In the genomic region with DNA sequence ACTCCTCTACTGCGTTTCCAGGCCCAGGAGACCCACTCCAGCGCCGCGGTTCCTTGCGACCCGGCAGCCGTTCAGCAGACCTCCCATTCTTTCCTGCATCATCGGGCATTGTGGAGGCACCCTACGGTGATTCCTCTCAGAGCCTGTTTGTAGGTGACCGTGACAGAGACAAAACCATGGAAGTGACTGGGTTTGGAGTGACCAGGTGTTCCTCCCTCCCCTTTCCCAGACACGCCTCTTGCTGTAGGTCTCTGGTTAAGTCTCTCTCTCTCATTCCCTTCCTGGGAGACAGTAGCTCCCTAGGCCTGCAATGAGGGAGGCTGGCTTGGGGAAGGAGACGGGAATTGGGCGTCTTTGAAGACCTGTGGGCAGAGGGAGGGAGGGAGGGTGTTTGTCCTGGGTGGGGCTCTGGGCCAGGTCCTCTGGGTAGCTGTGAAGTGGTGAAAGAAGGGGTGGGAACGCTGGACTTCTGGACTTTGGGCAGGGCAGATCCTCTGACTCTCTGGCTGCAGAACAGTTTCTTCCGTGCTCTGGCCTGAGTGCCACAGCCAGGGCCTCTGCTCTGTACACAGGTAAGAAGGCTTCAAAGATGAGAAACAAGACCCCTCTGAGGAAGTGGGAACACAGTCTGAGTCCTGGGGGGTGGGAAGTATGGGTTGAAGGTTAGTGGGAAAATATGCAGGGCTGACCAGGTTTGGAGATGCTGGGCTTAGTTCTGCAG, we compare ENCODE assay signal across 8 cellular contexts. TPM values are rescaled to one million over a fixed set of nuclear protein-coding genes. Genes with fewer than 3 reads are reported as not detected.
DNase-seq lines count a peak whose midpoint lies in the region; ATAC-seq and TF ChIP-seq lines count a peak whose summit lies in the region.

No MANE protein-coding gene starts in this region.

- TF ChIP-seq CTCF in A673 (conservative IDR thresholded peaks at IDR 0.05; ENCODE audit: low read depth, low read length) (no peak), sigmoid colon (IDR thresholded peaks at IDR 0.05) (no peak)

- peak; percentile 9 for ATAC-seq in HG02943 (IDR thresholded peaks at IDR 0.05; ENCODE audit: low read depth, unreplicated experiment)
- ATAC-seq in activated CD8-positive, alpha-beta T cell treated with anti-CD3 and anti-CD28 coated beads, Interleukin-2, amount 10 ng/mL, durations not matched to agents 7 days and 5 days: no peak
- peak; percentile 5 to 31 for ATAC-seq in left cardiac atrium
- ATAC-seq in GM19397 (IDR thresholded peaks at IDR 0.05; ENCODE audit: unreplicated experiment): no peak

- H3K4me1 Mint-ChIP-seq in activated CD8-positive, alpha-beta T cell treated with anti-CD3 and anti-CD28 coated beads, Interleukin-2, amount 10 ng/mL, durations not matched to agents 7 days and 5 days (ENCODE audit: low read depth): peaks cover 24% of the 10 kb centered on the region

- H3K27me3 ChIP-seq in A673 (replicated peaks; ENCODE audit: insufficient read depth, low read depth, low read length, poor library complexity) (no peaks in the 10 kb centered on the region), sigmoid colon (no peaks in the 10 kb centered on the region)

- no peaks in the 10 kb centered on the region for H3K27me3 Mint-ChIP-seq in activated CD8-positive, alpha-beta T cell treated with anti-CD3 and anti-CD28 coated beads, Interleukin-2, amount 10 ng/mL, durations not matched to agents 7 days and 5 days (ENCODE audit: low read depth)

- H3K9me3 Mint-ChIP-seq in activated CD8-positive, alpha-beta T cell treated with anti-CD3 and anti-CD28 coated beads, Interleukin-2, amount 10 ng/mL, durations not matched to agents 7 days and 5 days (ENCODE audit: insufficient read depth): no peaks in the 10 kb centered on the region

- CTCF ChIA-PET in A673 (lab: Charles Lee): no interaction called here
- CTCF ChIA-PET in activated CD8-positive, alpha-beta T cell treated with anti-CD3 and anti-CD28 coated beads, Interleukin-2, amount 10 ng/mL, durations not matched to agents 7 days and 5 days (lab: Charles Lee): interaction anchor here (0.6 to 1.5 kb wide), 6 partner anchors 9 to 132 kb away, joined by 3 to 8 read pairs (median 3); no protein-coding TSS in a partner anchor

- H3K4me3 Mint-ChIP-seq in activated CD8-positive, alpha-beta T cell treated with anti-CD3 and anti-CD28 coated beads, Interleukin-2, amount 10 ng/mL, durations not matched to agents 7 days and 5 days: peak overlapping the region; percentile 95

- peak overlapping the region; percentile 98 for H3K27ac Mint-ChIP-seq in activated CD8-positive, alpha-beta T cell treated with anti-CD3 and anti-CD28 coated beads, Interleukin-2, amount 10 ng/mL, durations not matched to agents 7 days and 5 days

- TF ChIP-seq EP300 in sigmoid colon (IDR thresholded peaks at IDR 0.05): no peak

- BruUV-seq in A673 (replicated peaks; lab: Mats Ljungman, UMichigan): TSS peak; percentile 65

- H3K27ac ChIP-seq in A673 (ENCODE audit: low read depth, low read length, poor library complexity, severe bottlenecking): peak overlapping the region; percentile 84
- peak overlapping the region; percentile 84 to 93 (median 90) for H3K27ac ChIP-seq in sigmoid colon

- peak in 1 of 2 donors; percentile 55 for TF ChIP-seq POLR2A in sigmoid colon (IDR thresholded peaks at IDR 0.05)

- POLR2A ChIA-PET in A673 (lab: Charles Lee; ENCODE audit: low non-redundant PET): no interaction called here
- POLR2A ChIA-PET in activated CD8-positive, alpha-beta T cell treated with anti-CD3 and anti-CD28 coated beads, Interleukin-2, amount 10 ng/mL, durations not matched to agents 7 days and 5 days (lab: Charles Lee): interaction anchor here (1.4 kb wide), 1 partner anchor 164 kb away, joined by 3 read pairs; no protein-coding TSS in a partner anchor

- peaks cover 8% of the 10 kb centered on the region for H3K36me3 ChIP-seq in A673 (ENCODE audit: insufficient read depth, low read length, poor library complexity, severe bottlenecking)
- peaks cover 8 to 52% (median 12%) of the 10 kb centered on the region in 4 donors for H3K36me3 ChIP-seq in sigmoid colon

- intact Hi-C loops in A673 (cut with micrococcal nuclease; ENCODE audit: unreplicated experiment) (no loop called here), left cardiac atrium (cut with DNase I) (no loop called here), sigmoid colon (cut with DNase I) (no loop called here)

- peaks cover 21% of the 10 kb centered on the region for H3K36me3 Mint-ChIP-seq in activated CD8-positive, alpha-beta T cell treated with anti-CD3 and anti-CD28 coated beads, Interleukin-2, amount 10 ng/mL, durations not matched to agents 7 days and 5 days (ENCODE audit: low read depth)

- DNase-seq in A673 (ENCODE audit: low spot score): no peak
- no peak for DNase-seq in activated CD8-positive, alpha-beta T cell treated with anti-CD3 and anti-CD28 coated beads, Interleukin-2, amount 10 ng/mL, durations not matched to agents 7 days and 5 days
- no peak for DNase-seq in left cardiac atrium
- no peak for DNase-seq in sigmoid colon
- no peak for DNase-seq in stimulated activated CD8-positive, alpha-beta memory T cell treated with anti-CD3 and anti-CD28 coated beads, Interleukin-4, amount 100 ng/mL, for 48 hours
- no peak for DNase-seq in middle frontal gyrus (ENCODE audit: extremely low spot score, low spot score)

- peaks cover 13% of the 10 kb centered on the region for H3K4me1 ChIP-seq in A673 (ENCODE audit: insufficient read depth, low read length, poor library complexity, severe bottlenecking)
- peaks cover 0 to 34% (median 21%) of the 10 kb centered on the region in 4 donors for H3K4me1 ChIP-seq in sigmoid colon

- H3K9me3 ChIP-seq in A673 (ENCODE audit: low read depth, low read length, poor library complexity, severe bottlenecking): no peaks in the 10 kb centered on the region
- H3K9me3 ChIP-seq in sigmoid colon: no peaks in the 10 kb centered on the region

- 4 to 14% methylated on average over 15 of the region's 15 CpGs for WGBS in sigmoid colon, 2 donors

- H3K4me3 ChIP-seq in A673 (ENCODE audit: low read depth, low read length, poor library complexity, severe bottlenecking) (peak overlapping the region; percentile 88), sigmoid colon (peak overlapping the region; percentile 74 to 97 (median 87))

RNA-seq across cellular contexts. Expression of a gene that starts 0.8 kb away (rescaled TPM):
- total RNA-seq in A673 (2021): 21.3 and 35.6 TPM in 2 replicates
- total RNA-seq in activated CD8-positive, alpha-beta T cell treated with anti-CD3 and anti-CD28 coated beads, Interleukin-2, amount 10 ng/mL, durations not matched to agents 7 days and 5 days: 10 to 100 TPM; 11.1 to 12.4 TPM
- 10 to 100 TPM; 37.0 to 37.5 TPM for total RNA-seq in left cardiac atrium
- 10 to 100 TPM; 23.2 to 44.9 (median 34.6) TPM for total RNA-seq in sigmoid colon
- polyA plus RNA-seq in sigmoid colon: 100 to 1,000 TPM in 1 of 3 donors, 10 to 100 TPM in 2; 58.4 to 116 (median 84.1) TPM

RNA-seq across cellular contexts. Expression of a gene that starts 1.0 kb away (rescaled TPM):
- total RNA-seq in A673 (2021) (95.8 and 127 TPM in 2 replicates), left cardiac atrium (10 to 100 TPM; 76.3 to 97.1 TPM), sigmoid colon (10 to 100 TPM; 14.1 to 25.7 (median 18.3) TPM)
- total RNA-seq in activated CD8-positive, alpha-beta T cell treated with anti-CD3 and anti-CD28 coated beads, Interleukin-2, amount 10 ng/mL, durations not matched to agents 7 days and 5 days: 10 to 100 TPM; 57.5 to 58.7 TPM
- 10 to 100 TPM; 65.9 to 70.2 (median 68.5) TPM for polyA plus RNA-seq in sigmoid colon

RNA-seq across cellular contexts. Expression of a gene that starts 6.5 kb away (rescaled TPM):
- total RNA-seq in A673 (2021) (29.4 and 30.7 TPM in 2 replicates), left cardiac atrium (10 to 100 TPM in 1 of 2 donors, 1 to 10 TPM in 1; 7.6 to 10.8 TPM), sigmoid colon (10 to 100 TPM; 10.3 to 14.4 (median 11.0) TPM)
- 1 to 10 TPM; 8.5 to 8.9 TPM for total RNA-seq in activated CD8-positive, alpha-beta T cell treated with anti-CD3 and anti-CD28 coated beads, Interleukin-2, amount 10 ng/mL, durations not matched to agents 7 days and 5 days
- polyA plus RNA-seq in sigmoid colon: 1 to 10 TPM; 3.0 to 6.9 (median 3.2) TPM

RNA-seq across cellular contexts. Expression of a gene that starts 15.9 kb away (rescaled TPM):
- 84.5 and 95.8 TPM in 2 replicates for total RNA-seq in A673 (2021)
- total RNA-seq in activated CD8-positive, alpha-beta T cell treated with anti-CD3 and anti-CD28 coated beads, Interleukin-2, amount 10 ng/mL, durations not matched to agents 7 days and 5 days: 1 to 10 TPM; 1.2 to 1.8 TPM
- total RNA-seq in left cardiac atrium: 1 to 10 TPM; 6.6 to 7.8 TPM
- 1 to 10 TPM; 4.8 to 9.7 (median 7.7) TPM for total RNA-seq in sigmoid colon
- 10 to 100 TPM in 1 of 3 donors, 1 to 10 TPM in 2; 1.2 to 15.6 (median 1.8) TPM for polyA plus RNA-seq in sigmoid colon

RNA-seq across cellular contexts. Expression of a gene that starts 38.8 kb away (rescaled TPM):
- total RNA-seq in A673 (2021) (104 and 115 TPM in 2 replicates), left cardiac atrium (10 to 100 TPM; 24.7 to 37.0 TPM), sigmoid colon (10 to 100 TPM; 40.5 to 46.6 (median 43.3) TPM)
- total RNA-seq in activated CD8-positive, alpha-beta T cell treated with anti-CD3 and anti-CD28 coated beads, Interleukin-2, amount 10 ng/mL, durations not matched to agents 7 days and 5 days: 10 to 100 TPM; 84.3 to 92.8 TPM
- 10 to 100 TPM; 24.6 to 50.8 (median 27.3) TPM for polyA plus RNA-seq in sigmoid colon

Comparison
In these comparisons a context has a peak if more than half of its experiments do, and no peak if none do; other contexts are left out.
1. ATAC-seq: peak in HG02943 (single experiment) and left cardiac atrium (2 of 2); none in activated CD8-positive, alpha-beta T cell treated with anti-CD3 and anti-CD28 coated beads, Interleukin-2, amount 10 ng/mL, durations not matched to agents 7 days and 5 days (single experiment) and GM19397 (single experiment).